22 cellular contexts compared by ENCODE assay signal in genomic region chr1:77200806-77201205, GRCh38. TPM values are rescaled to one million over a fixed set of nuclear protein-coding genes. Genes with fewer than 3 reads are reported as not detected.
DNase-seq lines count a peak whose midpoint lies in the region; ATAC-seq, FAIRE-seq and TF ChIP-seq lines count a peak whose summit lies in the region.
"Had no signal": no experiment of that assay in that cellular context is flagged by ENCODE, and none has a peak within 500 bp of the region (broad histone marks: within the 10 kb centered on the region; RNA-seq: fewer than 3 reads in every experiment).

No MANE protein-coding gene starts in this region.

- H3K9me3 ChIP-seq in astrocyte (ENCODE audit: insufficient read depth, low read depth, low read length), result no peaks in the 10 kb centered on the region
- no peaks in the 10 kb centered on the region for H3K9me3 ChIP-seq in smooth muscle cell (replicated peaks; ENCODE audit: low read depth)
- H3K9me3 ChIP-seq: BE2C had no signal

- H3K4me2 ChIP-seq in astrocyte (ENCODE audit: low read length) (no peak overlapping the region), smooth muscle cell (no peak overlapping the region)
- H3K4me2 ChIP-seq: BLaER1 treated with 17β-estradiol and CSF1 and Interleukin-3, amounts not matched to agents 10 nM and 100 nM; GM23338 had no signal

- H2AFZ ChIP-seq in astrocyte (ENCODE audit: low read depth, low read length) (no peak overlapping the region), smooth muscle cell (ENCODE audit: low read depth) (no peak overlapping the region)
- H2AFZ ChIP-seq: GM23338 had no signal

- FAIRE-seq in astrocyte (lab: Jason Lieb, UNC), result no peak
- FAIRE-seq: D721Med, GM12878, GM19239 had no signal

- no peak for ATAC-seq in omental fat pad (ENCODE audit: low FRiP score)
- ATAC-seq: GM12878, GM23338, HCT116 had no signal

- H3K9ac ChIP-seq in astrocyte (ENCODE audit: low read length) (no peak overlapping the region), smooth muscle cell (ENCODE audit: low read depth) (no peak overlapping the region)
- H3K9ac ChIP-seq: BLaER1 treated with 17β-estradiol and CSF1 and Interleukin-3, amounts not matched to agents 10 nM and 100 nM had no signal

- H3K27me3 ChIP-seq in astrocyte (ENCODE audit: insufficient read depth, low read length) (no peaks in the 10 kb centered on the region), smooth muscle cell (ENCODE audit: low read depth) (no peaks in the 10 kb centered on the region)
- H3K27me3 ChIP-seq: BE2C; BLaER1 treated with 17β-estradiol and CSF1 and Interleukin-3, amounts not matched to agents 10 nM and 100 nM had no signal

- H3F3A ChIP-seq in smooth muscle cell (ENCODE audit: low read depth), result no peaks in the 10 kb centered on the region

- WGBS in smooth muscle cell (ENCODE audit: low lambda C conversion rate), result 93% methylated on average over 2 of the region's 2 CpGs

- H3K4me3 ChIP-seq in astrocyte (ENCODE audit: insufficient read depth, low read depth, low read length), result no peak overlapping the region
- no peak overlapping the region for H3K4me3 ChIP-seq in astrocyte of the spinal cord (ENCODE audit: low read depth, low read length)
- no peak overlapping the region for H3K4me3 ChIP-seq in smooth muscle cell
- H3K4me3 ChIP-seq: BLaER1 treated with 17β-estradiol and CSF1 and Interleukin-3, amounts not matched to agents 10 nM and 100 nM; GM12878; GM23338 had no signal

- no peak overlapping the region for H3K27ac Mint-ChIP-seq in astrocyte (ENCODE audit: unreplicated experiment)
- H3K27ac Mint-ChIP-seq: CD14-positive monocyte; CD4-positive, alpha-beta T cell; GM23338; H9 had no signal

- no peak for TF ChIP-seq CTCF in astrocyte (IDR thresholded peaks at IDR 0.05; ENCODE audit: insufficient read depth, low read depth, low read length)
- TF ChIP-seq CTCF in astrocyte of the spinal cord (IDR thresholded peaks at IDR 0.05; ENCODE audit: low read depth, low read length), result no peak
- no peak for TF ChIP-seq CTCF in smooth muscle cell (IDR thresholded peaks at IDR 0.05; ENCODE audit: borderline replicate concordance, insufficient read depth, poor library complexity, severe bottlenecking)
- TF ChIP-seq CTCF in omental fat pad (IDR thresholded peaks at IDR 0.05), result no peak

- H3K4me1 ChIP-seq in astrocyte (ENCODE audit: insufficient read depth, low read length) (no peaks in the 10 kb centered on the region), smooth muscle cell (ENCODE audit: low read depth) (no peaks in the 10 kb centered on the region)
- H3K4me1 ChIP-seq: BE2C; BLaER1 treated with 17β-estradiol and CSF1 and Interleukin-3, amounts not matched to agents 10 nM and 100 nM had no signal

- in situ Hi-C loops in astrocyte of the spinal cord (cut with HindIII; ENCODE audit: low sequenced_read_pairs), result no loop called here

- H3K4me3 Mint-ChIP-seq in astrocyte (ENCODE audit: unreplicated experiment), result no peak overlapping the region
- H3K4me3 Mint-ChIP-seq: CD14-positive monocyte; CD4-positive, alpha-beta T cell; CD8-positive, alpha-beta memory T cell; GM23338; H9 had no signal

- no peaks in the 10 kb centered on the region for H3K4me1 Mint-ChIP-seq in astrocyte (ENCODE audit: low read depth, unreplicated experiment)
- H3K4me1 Mint-ChIP-seq: CD14-positive monocyte, GM23338, H9 had no signal

- H3K27ac ChIP-seq in astrocyte (ENCODE audit: low read depth, low read length), result no peak overlapping the region
- no peak overlapping the region for H3K27ac ChIP-seq in smooth muscle cell (ENCODE audit: low read depth)
- H3K27ac ChIP-seq: BLaER1 treated with 17β-estradiol and CSF1 and Interleukin-3, amounts not matched to agents 10 nM and 100 nM had no signal

- H3K9me3 Mint-ChIP-seq in astrocyte (ENCODE audit: unreplicated experiment), result peaks cover 1% of the 10 kb centered on the region
- H3K9me3 Mint-ChIP-seq: CD4-positive, alpha-beta T cell had no signal

- H3K79me2 ChIP-seq in astrocyte (ENCODE audit: insufficient read depth, low read length) (no peaks in the 10 kb centered on the region), smooth muscle cell (ENCODE audit: low read depth) (no peaks in the 10 kb centered on the region)

- H4K20me1 ChIP-seq in astrocyte (ENCODE audit: insufficient read depth, low read length) (no peaks in the 10 kb centered on the region), smooth muscle cell (ENCODE audit: low read depth) (no peaks in the 10 kb centered on the region)
- H4K20me1 ChIP-seq: BLaER1 treated with 17β-estradiol and CSF1 and Interleukin-3, amounts not matched to agents 10 nM and 100 nM had no signal

- H3K36me3 Mint-ChIP-seq in astrocyte (ENCODE audit: low read depth, unreplicated experiment), result peaks cover 7% of the 10 kb centered on the region

- H3K36me3 ChIP-seq in astrocyte (ENCODE audit: insufficient read depth, low read length) (no peaks in the 10 kb centered on the region), smooth muscle cell (ENCODE audit: low read depth) (no peaks in the 10 kb centered on the region)
- H3K36me3 ChIP-seq: BE2C had no signal

- H3K27me3 Mint-ChIP-seq in astrocyte (ENCODE audit: low read depth, unreplicated experiment), result no peaks in the 10 kb centered on the region
- H3K27me3 Mint-ChIP-seq: CD4-positive, alpha-beta T cell; CD8-positive, alpha-beta memory T cell had no signal

- DNase-seq in astrocyte (ENCODE audit: low read depth) (peak; percentile 54), astrocyte of the spinal cord (ENCODE audit: low read depth, low spot score) (peak; percentile 9), iris pigment epithelial cell (ENCODE audit: low read depth) (peak; percentile 3), hippocampal formation (lab: John Stamatoyannopoulos, UW) (no peak), smooth muscle cell (lab: John Stamatoyannopoulos, UW; ENCODE audit: unreplicated experiment) (no peak), omental fat pad (ENCODE audit: low spot score) (no peak)
- DNase-seq: AML-193; BE2C; CD4-positive, alpha-beta T cell; CD8-positive, alpha-beta memory T cell; DMS 273 treated with DMSO at 0.1 percent for 48 hours; DMS79; EL; GDM1; H9 had no signal

RNA-seq across cellular contexts. Expression of gene PIGK, which starts 18.4 kb away (rescaled TPM):
- total RNA-seq in astrocyte, result 26.9 and 28.6 TPM in 2 replicates
- 39.3 and 44.1 TPM in 2 replicates for total RNA-seq in smooth muscle cell
- 18.0 and 18.9 TPM in 2 replicates for polyA plus RNA-seq in smooth muscle cell
- total RNA-seq in omental fat pad, result 10 to 100 TPM; 10.9 to 23.0 (median 14.4) TPM

Comparison
In these comparisons a context has a peak if more than half of its experiments do, and no peak if none do; other contexts are left out.
1. DNase-seq: peak in astrocyte (single experiment), astrocyte of the spinal cord (single experiment) and iris pigment epithelial cell (single experiment); none in hippocampal formation (0 of 2), smooth muscle cell (single experiment) and omental fat pad (single experiment).